In the genomic region with DNA sequence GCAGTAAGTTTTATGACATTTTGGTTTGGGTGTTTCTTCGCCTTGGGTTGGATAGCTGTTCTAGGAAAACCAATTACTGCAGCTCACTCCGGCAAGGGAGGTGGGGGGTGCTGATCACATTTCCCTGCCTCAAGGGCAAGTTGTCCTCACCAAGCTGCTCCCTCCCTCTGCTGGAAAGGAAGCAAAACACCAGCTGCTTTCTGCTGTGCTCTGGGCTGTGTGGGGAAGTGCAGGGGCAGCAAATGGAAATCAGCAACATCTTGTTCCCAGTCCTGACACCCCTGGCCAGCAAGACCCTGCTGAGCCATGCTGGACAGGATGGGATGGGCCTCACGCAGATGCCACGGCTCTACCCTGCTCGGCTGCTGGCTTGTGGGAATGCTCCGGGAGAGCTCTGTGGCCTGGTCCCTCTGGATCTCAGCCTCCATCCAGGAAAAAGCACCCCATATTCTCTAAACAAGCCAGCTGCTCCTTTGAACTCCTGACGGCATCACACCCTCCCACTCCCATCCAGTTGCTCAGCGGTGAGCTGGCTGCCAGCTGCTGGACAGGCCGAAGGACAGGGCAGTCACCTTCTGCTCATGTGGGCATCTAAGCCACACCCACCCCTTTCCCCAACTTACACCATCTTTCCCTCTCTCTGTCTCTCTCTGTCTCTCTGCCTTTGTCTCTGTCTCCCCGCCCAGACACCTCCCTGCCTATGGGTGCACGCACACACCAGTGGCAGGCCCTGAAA, we compare ENCODE assay signal across 10 cellular contexts. TPM values are rescaled to one million over a fixed set of nuclear protein-coding genes. Genes with fewer than 3 reads are reported as not detected.
DNase-seq lines count a peak whose midpoint lies in the region; ATAC-seq and TF ChIP-seq lines count a peak whose summit lies in the region.
"Had no signal": no experiment of that assay in that cellular context is flagged by ENCODE, and none has a peak within 500 bp of the region (broad histone marks: within the 10 kb centered on the region; RNA-seq: fewer than 3 reads in every experiment).

No MANE protein-coding gene starts in this region.

- no peaks in the 10 kb centered on the region for H4K20me1 ChIP-seq in hepatocyte (ENCODE audit: insufficient read depth, poor library complexity, severe bottlenecking)

- no peak overlapping the region for H3K27ac Mint-ChIP-seq in activated CD4-positive, alpha-beta T cell treated with anti-CD3 and anti-CD28 coated beads, Interleukin-2, amount 10 ng/mL, durations not matched to agents 24 days and 14 days

- 79% methylated on average over 11 of the region's 11 CpGs for WGBS in hepatocyte (ENCODE audit: low lambda C conversion rate, missing lambda C conversion rate)
- 64 to 76% methylated on average over 9 to 11 of the region's 11 CpGs for WGBS in upper lobe of left lung, 2 donors

- intact Hi-C loops in activated CD4-positive, alpha-beta T cell treated with anti-CD3 and anti-CD28 coated beads, Interleukin-2, amount 10 ng/mL, durations not matched to agents 24 days and 14 days (cut with micrococcal nuclease) = no loop called here

- no peaks in the 10 kb centered on the region for H3K9me3 Mint-ChIP-seq in activated CD4-positive, alpha-beta T cell treated with anti-CD3 and anti-CD28 coated beads, Interleukin-2, amount 10 ng/mL, durations not matched to agents 24 days and 14 days

- no peaks in the 10 kb centered on the region for H3K79me2 ChIP-seq in hepatocyte

- H3K27me3 Mint-ChIP-seq in activated CD4-positive, alpha-beta T cell treated with anti-CD3 and anti-CD28 coated beads, Interleukin-2, amount 10 ng/mL, durations not matched to agents 24 days and 14 days = peaks cover 55% of the 10 kb centered on the region

- no peak for TF ChIP-seq EP300 in upper lobe of left lung (IDR thresholded peaks at IDR 0.05)

- peak; percentile 20 for DNase-seq in NCI-H2227 (lab: John Stamatoyannopoulos, UW; ENCODE audit: unreplicated experiment)
- DNase-seq in NCI-H2227 treated with DMSO at 0.1 percent for 48 hours (lab: John Stamatoyannopoulos, UW) = no peak
- DNase-seq in WERI-Rb-1 = peak; percentile 69
- DNase-seq in hepatocyte (ENCODE audit: low spot score) = peak; percentile 79
- DNase-seq in upper lobe of left lung = no peak
- no peak for DNase-seq in NCI-H1436 treated with DMSO at 0.1 percent for 48 hours (lab: John Stamatoyannopoulos, UW)
- DNase-seq in activated CD4-positive, alpha-beta T cell treated with anti-CD3 and anti-CD28 coated beads, Interleukin-2, amount 10 ng/mL, durations not matched to agents 24 days and 14 days = no peak
- DNase-seq in activated T-cell treated with anti-CD3 and anti-CD28 coated beads, Interleukin-2, amount 50 U/mL, for 48 hours = no peak

- no peaks in the 10 kb centered on the region for H3K27me3 ChIP-seq in WERI-Rb-1 (ENCODE audit: insufficient read depth, low read depth, severe bottlenecking)
- H3K27me3 ChIP-seq in hepatocyte = peaks cover 13% of the 10 kb centered on the region
- H3K27me3 ChIP-seq in upper lobe of left lung = peaks cover 0 to 20% (median 15%) of the 10 kb centered on the region in 4 donors
- H3K27me3 ChIP-seq: thyroid gland had no signal

- H3K4me3 Mint-ChIP-seq in activated CD4-positive, alpha-beta T cell treated with anti-CD3 and anti-CD28 coated beads, Interleukin-2, amount 10 ng/mL, durations not matched to agents 24 days and 14 days = no peak overlapping the region

- TF ChIP-seq POLR2A in upper lobe of left lung (IDR thresholded peaks at IDR 0.05) = no peak

- no peak overlapping the region for H2AFZ ChIP-seq in hepatocyte

- TF ChIP-seq CTCF in WERI-Rb-1 (IDR thresholded peaks at IDR 0.05; ENCODE audit: low read depth, low read length) = peak; percentile 81
- TF ChIP-seq CTCF in hepatocyte (IDR thresholded peaks at IDR 0.05; ENCODE audit: poor library complexity) = peak; percentile 57
- peak in 3 of 6 experiments; percentile 21 to 35 (median 23) for TF ChIP-seq CTCF in upper lobe of left lung (IDR thresholded peaks at IDR 0.05)

- no peaks in the 10 kb centered on the region for H3K9me3 ChIP-seq in WERI-Rb-1 (ENCODE audit: severe bottlenecking)
- no peaks in the 10 kb centered on the region for H3K9me3 ChIP-seq in hepatocyte (ENCODE audit: low read depth)
- H3K9me3 ChIP-seq in upper lobe of left lung = no peaks in the 10 kb centered on the region
- H3K9me3 ChIP-seq: thyroid gland had no signal

- H3K36me3 ChIP-seq in WERI-Rb-1 (no peaks in the 10 kb centered on the region), hepatocyte (replicated peaks; ENCODE audit: insufficient read depth, low read depth) (no peaks in the 10 kb centered on the region), upper lobe of left lung (no peaks in the 10 kb centered on the region)
- H3K36me3 ChIP-seq: thyroid gland had no signal

- peak; percentile 64 to 79 for ATAC-seq in upper lobe of left lung (ENCODE audit: low FRiP score in 2 of 2)

- H3K4me1 ChIP-seq in hepatocyte (ENCODE audit: insufficient read depth) (peaks cover 8% of the 10 kb centered on the region), upper lobe of left lung (peaks cover 11 to 20% (median 13%) of the 10 kb centered on the region in 4 donors)

- H3K4me3 ChIP-seq in WERI-Rb-1 (ENCODE audit: low read depth, low read length) (no peak overlapping the region), hepatocyte (no peak overlapping the region), upper lobe of left lung (no peak overlapping the region)
- H3K4me3 ChIP-seq: thyroid gland had no signal

- H3K9me2 ChIP-seq in hepatocyte (replicated peaks; ENCODE audit: insufficient read depth) = no peaks in the 10 kb centered on the region

- H3K36me3 Mint-ChIP-seq in activated CD4-positive, alpha-beta T cell treated with anti-CD3 and anti-CD28 coated beads, Interleukin-2, amount 10 ng/mL, durations not matched to agents 24 days and 14 days (ENCODE audit: low read depth) = no peaks in the 10 kb centered on the region

- H3K27ac ChIP-seq in WERI-Rb-1 (no peak overlapping the region), hepatocyte (no peak overlapping the region), upper lobe of left lung (no peak overlapping the region)
- H3K27ac ChIP-seq: C4-2B, thyroid gland had no signal

- H3K4me2 ChIP-seq in hepatocyte = no peak overlapping the region

- no peaks in the 10 kb centered on the region for H3K4me1 Mint-ChIP-seq in activated CD4-positive, alpha-beta T cell treated with anti-CD3 and anti-CD28 coated beads, Interleukin-2, amount 10 ng/mL, durations not matched to agents 24 days and 14 days

RNA-seq across cellular contexts. Expression of gene EIF5, which starts 52.4 kb away (rescaled TPM):
- total RNA-seq in hepatocyte (151 and 161 TPM in 2 replicates), upper lobe of left lung (100 to 1,000 TPM; 103 to 265 (median 176) TPM)
- polyA plus RNA-seq in hepatocyte = 331 and 355 TPM in 2 replicates
- 258 and 260 TPM in 2 replicates for total RNA-seq in activated CD4-positive, alpha-beta T cell treated with anti-CD3 and anti-CD28 coated beads, Interleukin-2, amount 10 ng/mL, durations not matched to agents 24 days and 14 days

Comparison
In these comparisons a context has a peak if more than half of its experiments do, and no peak if none do; other contexts are left out.
1. DNase-seq: peak in NCI-H2227 (single experiment), WERI-Rb-1 (single experiment) and hepatocyte (single experiment); none in NCI-H2227 treated with DMSO at 0.1 percent for 48 hours (single experiment), upper lobe of left lung (0 of 2), NCI-H1436 treated with DMSO at 0.1 percent for 48 hours (single experiment), activated CD4-positive, alpha-beta T cell treated with anti-CD3 and anti-CD28 coated beads, Interleukin-2, amount 10 ng/mL, durations not matched to agents 24 days and 14 days (single experiment) and activated T-cell treated with anti-CD3 and anti-CD28 coated beads, Interleukin-2, amount 50 U/mL, for 48 hours (0 of 2).